ENCODE assay signal across 9 cellular contexts in the genomic region with DNA sequence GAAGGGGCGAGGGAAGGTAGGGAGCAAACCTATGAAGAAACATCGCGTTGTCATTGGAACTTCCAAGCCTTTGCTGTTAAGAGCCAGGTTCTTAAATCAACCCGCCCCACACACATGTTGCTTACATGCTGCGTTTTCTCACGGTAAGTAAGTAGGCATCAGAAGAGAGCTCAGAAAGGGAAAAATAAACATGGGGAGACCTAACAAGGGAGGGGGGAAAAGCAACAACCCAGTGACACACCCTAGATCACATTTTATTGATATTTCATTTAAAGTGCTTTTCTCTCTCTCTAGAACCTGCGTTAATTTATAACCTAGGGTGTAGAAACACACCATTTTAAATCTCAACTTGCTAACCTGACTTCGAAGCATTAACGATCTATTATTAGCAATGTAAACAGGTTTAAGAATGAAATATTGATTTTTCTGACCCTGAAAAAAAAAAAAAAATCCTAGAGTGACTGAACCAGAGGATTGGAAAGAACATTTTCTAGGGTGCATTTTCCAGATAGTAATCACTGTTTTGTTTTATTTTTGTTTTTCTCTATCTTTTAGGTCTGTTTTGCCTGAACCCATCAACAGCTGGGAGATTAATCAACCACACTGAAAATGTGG. TPM values are rescaled to one million over a fixed set of nuclear protein-coding genes. Genes with fewer than 3 reads are reported as not detected.
DNase-seq lines count a peak whose midpoint lies in the region; ATAC-seq and TF ChIP-seq lines count a peak whose summit lies in the region.
"Had no signal": no experiment of that assay in that cellular context is flagged by ENCODE, and none has a peak within 500 bp of the region (broad histone marks: within the 10 kb centered on the region; RNA-seq: fewer than 3 reads in every experiment).

No MANE protein-coding gene starts in this region.

- H3K4me3 ChIP-seq in left ventricle myocardium inferior (peak overlapping the region; percentile 71), lung (peak overlapping the region; percentile 36), vagina (peak overlapping the region; percentile 20 to 24)

- DNase-seq in left ventricle myocardium inferior (no peak), cardiac septum (ENCODE audit: low spot score) (no peak), lung (ENCODE audit: low spot score) (no peak), vagina (ENCODE audit: extremely low spot score in 2 of 2) (no peak), inferior parietal cortex (ENCODE audit: extremely low spot score) (no peak), glomerular visceral epithelial cell (ENCODE audit: extremely low spot score) (no peak)
- DNase-seq: NCI-H1092 treated with DMSO at 0.1 percent for 48 hours, OCI-M1 had no signal

- no peak for TF ChIP-seq CTCF in left ventricle myocardium inferior (IDR thresholded peaks at IDR 0.05; ENCODE audit: borderline replicate concordance)
- TF ChIP-seq CTCF in lung (IDR thresholded peaks at IDR 0.05; ENCODE audit: control extremely low read depth, extremely low read depth), result no peak
- no peak for TF ChIP-seq CTCF in vagina (IDR thresholded peaks at IDR 0.05)

- peaks cover 52% of the 10 kb centered on the region for H3K4me1 ChIP-seq in left ventricle myocardium inferior
- peaks cover 0 to 9% of the 10 kb centered on the region in 2 donors for H3K4me1 ChIP-seq in lung (ENCODE audit: control insufficient read depth in 2 of 2, insufficient read depth in 2 of 2, low read length in 2 of 2)
- H3K4me1 ChIP-seq in vagina, result peaks cover 41% of the 10 kb centered on the region

- no peak overlapping the region for H3K27ac ChIP-seq in left ventricle myocardium inferior (replicated peaks)
- H3K27ac ChIP-seq in lung (ENCODE audit: low read depth in 1 of 2, low read length in 1 of 2), result peak overlapping the region in 1 of 2 donors; percentile 87
- H3K27ac ChIP-seq in vagina, result no peak overlapping the region

- H3K9me3 ChIP-seq in left ventricle myocardium inferior (replicated peaks) (no peaks in the 10 kb centered on the region), lung (ENCODE audit: control insufficient read depth in 2 of 2, insufficient read depth in 1 of 2, low read length in 1 of 2) (peaks cover 0 to 2% of the 10 kb centered on the region in 2 donors), vagina (no peaks in the 10 kb centered on the region)

- no peak for TF ChIP-seq POLR2A in vagina (IDR thresholded peaks at IDR 0.05)

- intact Hi-C loops in left ventricle myocardium inferior (cut with micrococcal nuclease) (no loop called here), cardiac septum (cut with DNase I) (no loop called here), vagina (cut with DNase I) (no loop called here)

- whole genome bisulfite sequencing in lung, 2 donors, result 33 to 41% methylated on average over 9 of the region's 9 CpGs

- H3K36me3 ChIP-seq in left ventricle myocardium inferior (no peaks in the 10 kb centered on the region), lung (ENCODE audit: control insufficient read depth in 2 of 2, insufficient read depth in 2 of 2, low read length in 2 of 2) (no peaks in the 10 kb centered on the region), vagina (no peaks in the 10 kb centered on the region)

- H3K27me3 ChIP-seq in left ventricle myocardium inferior (ENCODE audit: low read depth) (peaks cover 100% of the 10 kb centered on the region), lung (ENCODE audit: control insufficient read depth, insufficient read depth) (no peaks in the 10 kb centered on the region), vagina (no peaks in the 10 kb centered on the region)

- ATAC-seq in lung (ENCODE audit: insufficient read depth, low FRiP score), result no peak
- ATAC-seq: activated CD4-positive, alpha-beta T cell treated with anti-CD3 and anti-CD28 coated beads for 36 hours had no signal

RNA-seq across cellular contexts. Expression of gene HOXA2, which starts 3.2 kb away (rescaled TPM):
- total RNA-seq in left ventricle myocardium inferior, result not detected
- total RNA-seq in cardiac septum, result 0.30 TPM
- total RNA-seq in lung, result 1 to 10 TPM; 1.7 to 3.4 TPM
- polyA plus RNA-seq in lung, result 1 to 10 TPM in 1 of 2 donors, under 1 TPM in 1; 0.44 to 1.2 TPM
- total RNA-seq in vagina, result 2.0 TPM
- total RNA-seq: activated CD4-positive, alpha-beta T cell treated with anti-CD3 and anti-CD28 coated beads for 36 hours had no signal

RNA-seq across cellular contexts. Expression of gene HOXA1, which starts 3.5 kb away (rescaled TPM):
- total RNA-seq in left ventricle myocardium inferior (not detected), cardiac septum (0.19 TPM), lung (under 1 TPM; 0.31 to 0.37 TPM), vagina (0.74 TPM)
- under 1 TPM; 0.06 to 0.33 TPM for polyA plus RNA-seq in lung

RNA-seq across cellular contexts. Expression of gene HOXA4, which starts 31.2 kb away (rescaled TPM):
- total RNA-seq in left ventricle myocardium inferior (not detected), cardiac septum (1.1 TPM), lung (1 to 10 TPM; 2.7 to 4.4 TPM), vagina (0.98 TPM)
- polyA plus RNA-seq in lung, result 1 to 10 TPM; 3.8 to 6.0 TPM

RNA-seq across cellular contexts. Expression of gene HOXA5, which starts 44.1 kb away (rescaled TPM):
- total RNA-seq in left ventricle myocardium inferior, result not detected
- 0.30 TPM for total RNA-seq in cardiac septum
- 10 to 100 TPM; 20.9 to 61.9 TPM for total RNA-seq in lung
- 1 to 10 TPM; 9.2 to 9.5 TPM for polyA plus RNA-seq in lung
- 6.1 TPM for total RNA-seq in vagina
- total RNA-seq: activated CD4-positive, alpha-beta T cell treated with anti-CD3 and anti-CD28 coated beads for 36 hours had no signal

RNA-seq across cellular contexts. Expression of gene HOXA6, which starts 48.2 kb away (rescaled TPM):
- not detected for total RNA-seq in left ventricle myocardium inferior
- not detected for total RNA-seq in cardiac septum
- 1 to 10 TPM; 4.7 to 7.7 TPM for total RNA-seq in lung
- polyA plus RNA-seq in lung, result under 1 TPM; 0.49 to 0.94 TPM
- total RNA-seq in vagina, result 1.7 TPM
- total RNA-seq: activated CD4-positive, alpha-beta T cell treated with anti-CD3 and anti-CD28 coated beads for 36 hours had no signal
